ENCODE assay signal across 10 cellular contexts in the genomic region with DNA sequence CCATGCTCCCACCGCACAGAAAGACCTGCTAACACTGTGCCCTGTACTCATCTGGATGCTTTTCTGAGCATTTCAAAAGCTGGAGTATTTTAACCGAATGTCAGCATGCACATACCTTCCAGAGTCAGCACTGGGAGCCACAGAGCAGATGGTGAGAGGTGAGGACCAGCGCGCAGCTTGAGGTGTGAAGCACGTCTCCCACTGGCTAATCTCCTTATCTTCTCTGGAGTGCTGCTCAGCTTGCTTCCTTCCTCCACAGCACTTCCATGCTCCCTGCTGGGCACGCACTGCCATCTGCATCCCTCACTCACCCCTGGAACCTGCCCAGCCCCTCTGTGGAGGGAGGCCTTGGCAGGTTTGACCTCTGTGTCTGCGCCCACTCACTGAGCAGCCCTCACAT. TPM values are rescaled to one million over a fixed set of nuclear protein-coding genes. Genes with fewer than 3 reads are reported as not detected.
DNase-seq lines count a peak whose midpoint lies in the region; ATAC-seq, FAIRE-seq and TF ChIP-seq lines count a peak whose summit lies in the region.
"Had no signal": no experiment of that assay in that cellular context is flagged by ENCODE, and none has a peak within 500 bp of the region (broad histone marks: within the 10 kb centered on the region; RNA-seq: fewer than 3 reads in every experiment).

A gene (minus strand): TSS at position 186 of the 400 bp plus-strand sequence. CDS start 6,716 bp downstream, outside the sequence.

- peak in 1 of 2 donors; percentile 7 for DNase-seq in cardiac muscle cell (ENCODE audit: low read depth in 1 of 2, low spot score in 1 of 2)
- no peak for DNase-seq in cardiac septum (ENCODE audit: low spot score)
- no peak for DNase-seq in lower lobe of right lung
- DNase-seq in vagina (ENCODE audit: extremely low spot score in 2 of 2): no peak
- DNase-seq in stimulated activated CD4-positive, alpha-beta T cell treated with anti-CD3 and anti-CD28 coated beads, Interleukin-4, amount 100 ng/mL, for 4 hours: no peak
- DNase-seq in GM19239 (ENCODE audit: insufficient read length, low spot score): no peak
- DNase-seq: SHP77 treated with DMSO at 0.1 percent for 48 hours had no signal

- FAIRE-seq in GM19239 (lab: Jason Lieb, UNC): no peak
- FAIRE-seq: islet of Langerhans had no signal

- peaks cover 0 to 2% (median 0%) of the 10 kb centered on the region in 5 experiments for H3K9me3 Mint-ChIP-seq in brain

- H3K4me1 ChIP-seq in cardiac muscle cell (ENCODE audit: low read depth): no peaks in the 10 kb centered on the region
- H3K4me1 ChIP-seq in lower lobe of right lung: no peaks in the 10 kb centered on the region
- H3K4me1 ChIP-seq in vagina: no peaks in the 10 kb centered on the region

- peak within 1 kb of the TSS in 2 of 5 experiments; percentile 38 to 46 for H3K4me3 Mint-ChIP-seq in brain

- H3K4me3 ChIP-seq in cardiac muscle cell: no peak within 1 kb of the TSS
- no peak within 1 kb of the TSS for H3K4me3 ChIP-seq in lower lobe of right lung
- H3K4me3 ChIP-seq in vagina: no peak within 1 kb of the TSS

- TF ChIP-seq POLR2A in vagina (IDR thresholded peaks at IDR 0.05): no peak

- H3K9me3 ChIP-seq in cardiac muscle cell (ENCODE audit: low read depth) (no peaks in the 10 kb centered on the region), lower lobe of right lung (no peaks in the 10 kb centered on the region), vagina (no peaks in the 10 kb centered on the region)

- H3K27me3 Mint-ChIP-seq in brain: peaks cover 3% of the 10 kb centered on the region

- peaks cover 17% of the 10 kb centered on the region for H3K4me1 Mint-ChIP-seq in brain

- no peaks in the 10 kb centered on the region for H3K27me3 ChIP-seq in cardiac muscle cell
- no peaks in the 10 kb centered on the region for H3K27me3 ChIP-seq in lower lobe of right lung (ENCODE audit: low read depth)
- no peaks in the 10 kb centered on the region for H3K27me3 ChIP-seq in vagina

- intact Hi-C loops in cardiac septum (cut with DNase I): no loop called here
- intact Hi-C loops in lower lobe of right lung (cut with DNase I): no loop called here
- intact Hi-C loops in vagina (cut with DNase I): no loop called here

- H3K27ac ChIP-seq in cardiac muscle cell: no peak within 1 kb of the TSS
- H3K27ac ChIP-seq in lower lobe of right lung: no peak within 1 kb of the TSS
- H3K27ac ChIP-seq in vagina: no peak within 1 kb of the TSS

- no peak for TF ChIP-seq CTCF in cardiac muscle cell (IDR thresholded peaks at IDR 0.05; ENCODE audit: low read depth, low read length)
- TF ChIP-seq CTCF in brain (conservative IDR thresholded peaks at IDR 0.05): no peak
- no peak for TF ChIP-seq CTCF in lower lobe of right lung (IDR thresholded peaks at IDR 0.05)
- no peak for TF ChIP-seq CTCF in vagina (IDR thresholded peaks at IDR 0.05)

- ATAC-seq in lower lobe of right lung: no peak
- no peak for ATAC-seq in GM18517 (IDR thresholded peaks at IDR 0.05; ENCODE audit: unreplicated experiment)

- no peaks in the 10 kb centered on the region for H3K36me3 ChIP-seq in cardiac muscle cell
- H3K36me3 ChIP-seq in lower lobe of right lung: peaks cover 22% of the 10 kb centered on the region
- peaks cover 0 to 3% of the 10 kb centered on the region in 2 donors for H3K36me3 ChIP-seq in vagina

- peak within 1 kb of the TSS in 2 of 5 experiments; percentile 53 to 71 for H3K27ac Mint-ChIP-seq in brain

- H3K36me3 Mint-ChIP-seq in brain: no peaks in the 10 kb centered on the region

RNA-seq across cellular contexts. Expression of the gene that starts here (rescaled TPM):
- total RNA-seq in cardiac muscle cell: 38.4 and 50.2 TPM in 2 replicates
- 31.2 and 36.7 TPM in 2 replicates for polyA plus RNA-seq in cardiac muscle cell
- 9.7 TPM for total RNA-seq in cardiac septum
- 42.8 TPM for polyA plus RNA-seq in brain (ENCODE audit: insufficient read depth, low read depth, low replicate concordance)
- total RNA-seq in lower lobe of right lung: 14.1 TPM
- total RNA-seq in vagina: 48.6 TPM
